Comparison of ENCODE assay signal across 16 cellular contexts in genomic region chr16:85536411-85537330, GRCh38.
DNase-seq lines count a peak whose midpoint lies in the region; ATAC-seq and TF ChIP-seq lines count a peak whose summit lies in the region.
"Had no signal": no experiment of that assay in that cellular context is flagged by ENCODE, and none has a peak within 500 bp of the region (broad histone marks: within the 10 kb centered on the region; RNA-seq: fewer than 3 reads in every experiment).

No MANE protein-coding gene starts in this region.

- H4K8ac ChIP-seq in neuronal stem cell (ENCODE audit: low read depth, low read length) = no peak overlapping the region

- no peak overlapping the region for H2BK5ac ChIP-seq in neuronal stem cell (ENCODE audit: low read length)

- H3K27me3 ChIP-seq in cardiac muscle cell = no peaks in the 10 kb centered on the region
- no peaks in the 10 kb centered on the region for H3K27me3 ChIP-seq in neuronal stem cell (ENCODE audit: control insufficient read depth in 3 of 3, insufficient read depth in 3 of 3, low read depth in 1 of 3, low read length in 3 of 3)
- H3K27me3 ChIP-seq in upper lobe of right lung = no peaks in the 10 kb centered on the region
- H3K27me3 ChIP-seq: spleen had no signal

- H3K4me2 ChIP-seq in neuronal stem cell (ENCODE audit: insufficient read depth, low read length, poor library complexity, severe bottlenecking) = no peak overlapping the region
- H3K4me2 ChIP-seq: PC-9, SK-N-SH had no signal

- no peaks in the 10 kb centered on the region for H3K79me1 ChIP-seq in neuronal stem cell (ENCODE audit: low read depth, low read length)

- H3K14ac ChIP-seq in neuronal stem cell (ENCODE audit: low read length) = no peak overlapping the region

- H2BK15ac ChIP-seq in neuronal stem cell (ENCODE audit: low read length) = peak overlapping the region; percentile 86

- H3K23ac ChIP-seq in neuronal stem cell (ENCODE audit: low read depth, low read length, poor library complexity) = peak overlapping the region; percentile 70

- ATAC-seq in Right ventricle myocardium inferior = no peak
- ATAC-seq in left colon = peak; percentile 7
- ATAC-seq in upper lobe of right lung = peak; percentile 51
- ATAC-seq: CD8-positive, alpha-beta T cell had no signal

- intact Hi-C loops in Right ventricle myocardium inferior (cut with DNase I) (no loop called here), left colon (cut with DNase I, micrococcal nuclease) (no loop called here), upper lobe of right lung (cut with DNase I) (no loop called here)

- no peak overlapping the region for H2AFZ ChIP-seq in neuronal stem cell (ENCODE audit: low read length)
- H2AFZ ChIP-seq: PC-9 had no signal

- H3K4me3 ChIP-seq in cardiac muscle cell (no peak overlapping the region), neuronal stem cell (ENCODE audit: low read length in 2 of 2) (no peak overlapping the region), upper lobe of right lung (peak overlapping the region; percentile 10), foreskin fibroblast (ENCODE audit: low read depth in 1 of 2, low read length in 2 of 2) (no peak overlapping the region)
- H3K4me3 ChIP-seq: PC-9, spleen had no signal

- H3K36me3 ChIP-seq in cardiac muscle cell (no peaks in the 10 kb centered on the region), neuronal stem cell (replicated peaks in 1 of 2; ENCODE audit: control insufficient read depth in 2 of 2, insufficient read depth in 2 of 2, low read length in 2 of 2) (no peaks in the 10 kb centered on the region), upper lobe of right lung (no peaks in the 10 kb centered on the region)

- H2BK120ac ChIP-seq in neuronal stem cell (ENCODE audit: low read depth, low read length) = no peak overlapping the region

- no peak overlapping the region for H3K9ac ChIP-seq in neuronal stem cell (ENCODE audit: low read depth, low read length, poor library complexity)
- H3K9ac ChIP-seq: SK-N-SH had no signal

- H2AK5ac ChIP-seq in neuronal stem cell (ENCODE audit: low read depth, low read length) = peak overlapping the region; percentile 30

- TF ChIP-seq CTCF in cardiac muscle cell (IDR thresholded peaks at IDR 0.05; ENCODE audit: low read depth, low read length) = no peak
- TF ChIP-seq CTCF in upper lobe of right lung (IDR thresholded peaks at IDR 0.05) = no peak
- no peak for TF ChIP-seq CTCF in foreskin fibroblast (IDR thresholded peaks at IDR 0.05; ENCODE audit: low read depth, low read length)

- DNase-seq in cardiac muscle cell (ENCODE audit: low read depth in 1 of 2, low spot score in 1 of 2) (no peak), Right ventricle myocardium inferior (ENCODE audit: missing footprints) (no peak), left colon (no peak), neuronal stem cell (ENCODE audit: low spot score) (no peak), upper lobe of right lung (no peak), substantia nigra (lab: John Stamatoyannopoulos, UW) (no peak), HCEC 1CT (no peak), foreskin fibroblast (no peak)
- DNase-seq: activated CD4-positive, alpha-beta T cell treated with anti-CD3 and anti-CD28 coated beads, Interleukin-2, amount 50 U/mL, for 48 hours; CD8-positive, alpha-beta T cell; kidney glomerular epithelial cell; NCI-H187; NCI-H524; PC-9; SK-N-SH; spleen had no signal

- peak overlapping the region; percentile 4 for H2BK12ac ChIP-seq in neuronal stem cell (ENCODE audit: low read length)

- no peak overlapping the region for H4K91ac ChIP-seq in neuronal stem cell (ENCODE audit: low read depth, low read length, poor library complexity)

- no CpG with 5 or more reads among the region's 30 CpGs for WGBS in neuronal stem cell (ENCODE audit: extremely low coverage in 2 of 2, insufficient read length in 2 of 2, insufficient replicate concordance in 1 of 2), 2 donors

- peak overlapping the region; percentile 93 for H3K27ac ChIP-seq in cardiac muscle cell
- no peak overlapping the region for H3K27ac ChIP-seq in neuronal stem cell (replicated peaks; ENCODE audit: low read length)
- peak overlapping the region; percentile 65 for H3K27ac ChIP-seq in upper lobe of right lung
- no peak overlapping the region for H3K27ac ChIP-seq in substantia nigra (ENCODE audit: low read depth, low read length, poor library complexity, severe bottlenecking)
- H3K27ac ChIP-seq: PC-9 had no signal

- peaks cover 68% of the 10 kb centered on the region for H3K4me1 ChIP-seq in cardiac muscle cell (ENCODE audit: low read depth)
- peaks cover 3 to 16% of the 10 kb centered on the region in 2 donors for H3K4me1 ChIP-seq in neuronal stem cell (ENCODE audit: control insufficient read depth in 2 of 2, insufficient read depth in 1 of 2, low read depth in 1 of 2, low read length in 2 of 2)
- H3K4me1 ChIP-seq in upper lobe of right lung = peaks cover 17% of the 10 kb centered on the region

- peak overlapping the region; percentile 30 for H3K4ac ChIP-seq in neuronal stem cell (ENCODE audit: low read length)

- peak overlapping the region; percentile 83 for H3K18ac ChIP-seq in neuronal stem cell (ENCODE audit: low read length)

- H3K9me3 ChIP-seq in cardiac muscle cell (ENCODE audit: low read depth) (no peaks in the 10 kb centered on the region), neuronal stem cell (replicated peaks in 1 of 2; ENCODE audit: control insufficient read depth in 2 of 2, insufficient read depth in 1 of 2, low read depth in 1 of 2, low read length in 2 of 2) (peaks cover 12 to 22% of the 10 kb centered on the region in 2 donors), upper lobe of right lung (no peaks in the 10 kb centered on the region)
- H3K9me3 ChIP-seq: SK-N-SH had no signal

Comparison
In these comparisons a context has a peak if more than half of its experiments do, and no peak if none do; other contexts are left out.
1. H3K27ac ChIP-seq: peak in cardiac muscle cell (single experiment) and upper lobe of right lung (single experiment); none in neuronal stem cell (single experiment) and substantia nigra (single experiment).